In the genomic region with DNA sequence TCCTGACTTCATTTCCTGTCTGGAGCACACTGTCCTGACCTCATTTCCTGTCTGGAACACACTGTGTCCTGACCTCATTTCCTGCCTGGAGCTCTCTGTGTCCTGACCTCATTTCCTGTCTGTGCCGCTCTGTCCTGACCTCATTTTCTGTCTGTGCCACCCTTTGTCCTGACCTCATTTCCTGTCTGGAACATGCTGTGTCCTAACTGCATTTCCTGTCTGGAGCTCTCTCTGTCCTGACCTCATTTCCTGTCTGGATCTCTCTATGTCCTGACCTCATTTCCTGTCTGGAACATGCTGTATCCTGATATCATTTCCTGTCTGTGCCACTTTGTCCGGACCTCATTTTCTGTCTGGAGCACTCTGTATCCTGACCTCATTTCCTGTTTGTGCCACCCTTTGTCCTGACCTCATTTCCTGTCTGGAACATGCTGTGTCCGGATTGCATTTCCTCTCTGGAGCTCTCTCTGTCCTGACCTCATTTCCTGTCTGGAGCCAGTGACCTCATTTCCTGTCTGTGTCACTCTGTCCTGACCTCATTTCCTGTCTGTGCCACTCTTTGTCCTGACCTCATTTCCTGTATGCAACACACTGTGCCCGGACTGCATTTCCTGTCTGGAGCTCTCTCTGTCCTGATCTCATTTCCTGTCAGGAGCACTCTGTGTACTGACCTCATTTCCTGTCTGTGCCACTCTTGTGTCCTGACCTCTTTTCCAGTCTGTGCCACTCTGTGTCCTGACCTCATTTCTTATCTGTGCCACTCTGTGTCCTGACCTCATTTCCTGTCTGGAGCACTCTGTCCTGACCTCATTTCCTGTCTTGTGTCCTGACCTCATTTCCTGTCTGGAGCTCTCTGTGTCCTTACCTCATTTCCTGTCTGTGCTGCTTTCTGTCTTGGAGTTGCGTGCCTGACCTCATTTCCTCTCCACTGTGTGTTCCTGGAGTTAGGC, we compare ENCODE assay signal across 9 cellular contexts. TPM values are rescaled to one million over a fixed set of nuclear protein-coding genes. Genes with fewer than 3 reads are reported as not detected.
DNase-seq lines count a peak whose midpoint lies in the region; ATAC-seq, FAIRE-seq and TF ChIP-seq lines count a peak whose summit lies in the region.
"Had no signal": no experiment of that assay in that cellular context is flagged by ENCODE, and none has a peak within 500 bp of the region (broad histone marks: within the 10 kb centered on the region; RNA-seq: fewer than 3 reads in every experiment).

No MANE protein-coding gene starts in this region.

- H3K4me1 Mint-ChIP-seq in immature natural killer cell = peaks cover 30 to 35% of the 10 kb centered on the region in 2 donors

- no peak overlapping the region for H3K27ac Mint-ChIP-seq in immature natural killer cell

- H3K27me3 Mint-ChIP-seq in immature natural killer cell (ENCODE audit: low read depth in 3 of 3) = peaks cover 2 to 44% (median 26%) of the 10 kb centered on the region in 3 donors

- DNase-seq in GM12892 (ENCODE audit: insufficient read length) (no peak), SKM-1 treated with dmso at 0.1 percent for 144 hours (lab: John Stamatoyannopoulos, UW; ENCODE audit: unreplicated experiment) (peak; percentile 85), immature natural killer cell (peak; percentile 86 to 93 (median 90)), Ammon's horn (ENCODE audit: low spot score) (no peak), HuH-7.5 (ENCODE audit: low spot score) (no peak)
- DNase-seq in activated naive CD4-positive, alpha-beta T cell treated with anti-CD3 and anti-CD28 coated beads, Interleukin-2, amount 50 U/mL, for 16 hours = peak; percentile 65
- peak; percentile 28 for DNase-seq in stimulated activated CD8-positive, alpha-beta memory T cell treated with anti-CD3 and anti-CD28 coated beads, Interleukin-15, amount 100 ng/mL, for 24 hours (ENCODE audit: low read depth)

- H3K4me3 Mint-ChIP-seq in immature natural killer cell = no peak overlapping the region

- peak; percentile 55 for ATAC-seq in HG03432 (IDR thresholded peaks at IDR 0.05; ENCODE audit: unreplicated experiment)

- H3K36me3 Mint-ChIP-seq in immature natural killer cell = peaks cover 0 to 3% (median 2%) of the 10 kb centered on the region in 3 donors

- H3K9me3 Mint-ChIP-seq in immature natural killer cell = peaks cover 0 to 5% (median 4%) of the 10 kb centered on the region in 6 donors

- no peak for TF ChIP-seq POLR2A in GM12892 (IDR thresholded peaks at IDR 0.05; ENCODE audit: low read depth, low read length)

- peak; percentile 88 for FAIRE-seq in GM12892 (lab: Jason Lieb, UNC)
- FAIRE-seq: TTC549 had no signal

RNA-seq across cellular contexts. Expression of a gene that starts 27.6 kb away (rescaled TPM):
- 2.0 TPM for polyA plus RNA-seq in GM12892 (2012; ENCODE audit: missing spikeins)
- 1 to 10 TPM in 1 of 3 donors, under 1 TPM in 1, not detected in 1; 0.87 to 1.0 TPM for polyA plus RNA-seq in immature natural killer cell

Comparison
In these comparisons a context has a peak if more than half of its experiments do, and no peak if none do; other contexts are left out.
1. DNase-seq: peak in SKM-1 treated with dmso at 0.1 percent for 144 hours (single experiment), activated naive CD4-positive, alpha-beta T cell treated with anti-CD3 and anti-CD28 coated beads, Interleukin-2, amount 50 U/mL, for 16 hours (single experiment), immature natural killer cell (3 of 3) and stimulated activated CD8-positive, alpha-beta memory T cell treated with anti-CD3 and anti-CD28 coated beads, Interleukin-15, amount 100 ng/mL, for 24 hours (single experiment); none in GM12892 (single experiment), Ammon's horn (single experiment) and HuH-7.5 (single experiment).